Comparison of ENCODE assay signal across 22 cellular contexts in the genomic region with DNA sequence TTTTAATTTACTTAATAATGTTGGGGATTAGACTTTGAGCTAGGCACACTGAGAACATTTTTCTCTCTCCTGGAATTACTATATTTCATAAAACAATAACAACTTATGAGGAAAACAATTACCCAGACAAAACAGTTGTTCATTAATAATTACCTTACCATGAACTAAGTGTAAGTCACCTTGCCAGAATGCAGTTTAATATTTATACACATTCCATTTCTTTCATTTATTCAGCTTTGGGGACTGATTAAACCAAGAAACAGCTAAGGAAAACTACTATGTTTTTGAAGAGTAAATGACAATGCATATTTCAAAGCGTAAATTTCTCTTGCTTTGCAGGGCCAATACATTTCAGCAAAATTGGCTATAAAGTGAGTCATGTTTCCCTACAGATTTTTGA.
"Had no signal": no experiment of that assay in that cellular context is flagged by ENCODE, and none has a peak within 500 bp of the region (broad histone marks: within the 10 kb centered on the region; RNA-seq: fewer than 3 reads in every experiment).

No MANE protein-coding gene starts in this region.

- H3K4me3 ChIP-seq: K562, SJCRH30 had no signal

- H3K4me1 ChIP-seq: SJCRH30 had no signal

- ATAC-seq: K562, Right ventricle myocardium inferior, SK-N-SH treated with all-trans-retinoic acid at 6 μM for 48 hours had no signal

- H3K4me2 ChIP-seq: KMS-11 had no signal

- H3K9ac ChIP-seq: KMS-11 had no signal

- H3K36me3 ChIP-seq: SJCRH30 had no signal

- FAIRE-seq: HTR-8/SVneo, K562 had no signal

- H3K27me3 ChIP-seq: SJCRH30 had no signal

- H3K27ac ChIP-seq: HL-60, KMS-11, SJCRH30 had no signal

- H3K9me3 ChIP-seq: SJCRH30 had no signal

- DNase-seq: Kasumi-1, MM.1S, NCI-H1092 treated with DMSO at 0.1 percent for 48 hours, NCI-H1436, NCI-H187, NCI-H2029, NCI-H2081 treated with DMSO at 0.1 percent for 48 hours, NCI-H2171, NCI-H226, NCI-H446, NCI-H510A, NCI-H524 treated with DMSO at 0.1 percent for 48 hours, NCI-H69, NCI-H774, SHP77 treated with DMSO at 0.1 percent for 48 hours, SJCRH30 had no signal
